In the genomic region with DNA sequence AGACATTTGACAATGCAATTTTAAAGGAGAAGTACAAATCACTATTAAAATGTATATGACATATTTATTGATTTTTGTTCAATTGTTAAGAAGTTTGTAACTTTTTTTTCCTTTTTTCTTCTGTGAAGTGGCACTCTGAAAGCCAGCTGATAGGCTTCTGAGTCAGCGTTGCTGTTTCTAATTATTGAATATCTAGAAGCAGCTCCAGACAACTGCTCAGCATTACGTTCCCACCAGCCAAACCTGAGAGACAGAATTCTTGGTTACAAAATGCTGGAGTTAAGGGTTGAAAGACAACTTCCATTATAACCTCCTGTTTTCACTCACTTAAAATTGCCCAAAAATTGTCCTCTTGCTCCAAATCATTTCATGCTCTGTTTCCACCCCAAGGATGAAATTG, we compare ENCODE assay signal across 39 cellular contexts. TPM values are rescaled to one million over a fixed set of nuclear protein-coding genes. Genes with fewer than 3 reads are reported as not detected.
"Had no signal": no experiment of that assay in that cellular context is flagged by ENCODE, and none has a peak within 500 bp of the region (broad histone marks: within the 10 kb centered on the region; RNA-seq: fewer than 3 reads in every experiment).

No MANE protein-coding gene starts in this region.

- H3K27me3 ChIP-seq: Peyer's patch had no signal

- DNase-seq: activated B cell treated with CpG ODN at 0.5 μM for 24 hours; activated CD4-positive, alpha-beta T cell treated with anti-CD3 and anti-CD28 coated beads for 1 hour; activated CD4-positive, alpha-beta T cell treated with anti-CD3 and anti-CD28 coated beads for 48 hours; activated CD4-positive, alpha-beta T cell treated with anti-CD3 and anti-CD28 coated beads, Interleukin-2, amount 50 U/mL, for 4 hours; activated CD8-positive, alpha-beta T cell treated with anti-CD3 and anti-CD28 coated beads for 36 hours; activated gamma-delta T cell; activated naive CD4-positive, alpha-beta T cell treated with Interleukin-2 at 50 U/mL for 16 hours; activated T-cell treated with anti-CD3 and anti-CD28 coated beads, Interleukin-2, amount 50 U/mL, for 1 hour; activated T-cell treated with anti-CD3 and anti-CD28 coated beads, Interleukin-2, amount 50 U/mL, for 72 hours; anterior cingulate cortex; central memory CD4-positive, alpha-beta T cell; MM.1S; MV-4-11; NCI-H1092; NCI-H146; NCI-H187; NCI-H2029 treated with DMSO at 0.1 percent for 48 hours; NCI-H2107; NCI-H2171; NCI-H510A; NCI-H526; NCI-H748 treated with DMSO at 0.1 percent for 48 hours; NK-92 treated with Interleukin-12 subunit alpha and Interleukin-12 subunit beta, amount 100 ng/mL, for 24 hours; PC-3; Peyer's patch; RPMI8226; SHP77 treated with DMSO at 0.1 percent for 48 hours; SW 1271; T-helper 1 cell; T-helper 2 cell; T-helper 9 cell had no signal

- H3K9me3 ChIP-seq: Peyer's patch, SJSA1 had no signal

- H3K4me2 ChIP-seq: KMS-11 had no signal

- H3K4me3 ChIP-seq: Peyer's patch, SJSA1 had no signal

- FAIRE-seq: bronchial epithelial cell had no signal

- H3K9ac ChIP-seq: KMS-11 had no signal

- H3K27ac ChIP-seq: KMS-11, Peyer's patch, SJSA1, VCaP had no signal

- H3K4me1 ChIP-seq: SJSA1 had no signal

- H3K36me3 ChIP-seq: Peyer's patch, SJSA1 had no signal

- ATAC-seq: activated CD8-positive, alpha-beta T cell treated with anti-CD3 and anti-CD28 coated beads for 36 hours; activated naive CD4-positive, alpha-beta T cell treated with anti-CD3 and anti-CD28 coated beads, Interleukin-2, amount 50 U/mL, for 72 hours; activated T-cell treated with anti-CD3 and anti-CD28 coated beads, Interleukin-2, amount 50 U/mL, for 72 hours; PC-3 had no signal

RNA-seq across cellular contexts. Expression of a gene that starts 31.4 kb away (rescaled TPM):
- total RNA-seq: activated B cell treated with CpG ODN at 0.5 μM for 24 hours; activated CD8-positive, alpha-beta memory T cell treated with anti-CD3 and anti-CD28 coated beads for 36 hours; activated CD8-positive, alpha-beta T cell treated with anti-CD3 and anti-CD28 coated beads for 36 hours; activated naive CD4-positive, alpha-beta T cell treated with anti-CD3 and anti-CD28 coated beads, Interleukin-2, amount 50 U/mL, for 72 hours; activated T-cell treated with anti-CD3 and anti-CD28 coated beads, Interleukin-2, amount 50 U/mL, for 72 hours; activated T-helper 2 cell treated with anti-CD3 and anti-CD28 coated beads, Interferon-gamma antibody, Interleukin-2, Interleukin-4, amounts not matched to agents 10 μg/mL and 5 μg/mL and 100 μg/mL, durations not matched to agents 14 hours and 24 hours and 36 hours; bronchial epithelial cell; LHCN-M2; PC-3; SJSA1 had no signal

RNA-seq across cellular contexts. Expression of a gene that starts 57.0 kb away (rescaled TPM):
- total RNA-seq: activated B cell treated with CpG ODN at 0.5 μM for 24 hours; activated CD8-positive, alpha-beta memory T cell treated with anti-CD3 and anti-CD28 coated beads for 36 hours; activated CD8-positive, alpha-beta T cell treated with anti-CD3 and anti-CD28 coated beads for 36 hours; activated T-cell treated with anti-CD3 and anti-CD28 coated beads, Interleukin-2, amount 50 U/mL, for 72 hours; activated T-helper 2 cell treated with anti-CD3 and anti-CD28 coated beads, Interferon-gamma antibody, Interleukin-2, Interleukin-4, amounts not matched to agents 10 μg/mL and 5 μg/mL and 100 μg/mL, durations not matched to agents 14 hours and 24 hours and 36 hours; bronchial epithelial cell; LHCN-M2; PC-3; SJSA1 had no signal
